In the genomic region with DNA sequence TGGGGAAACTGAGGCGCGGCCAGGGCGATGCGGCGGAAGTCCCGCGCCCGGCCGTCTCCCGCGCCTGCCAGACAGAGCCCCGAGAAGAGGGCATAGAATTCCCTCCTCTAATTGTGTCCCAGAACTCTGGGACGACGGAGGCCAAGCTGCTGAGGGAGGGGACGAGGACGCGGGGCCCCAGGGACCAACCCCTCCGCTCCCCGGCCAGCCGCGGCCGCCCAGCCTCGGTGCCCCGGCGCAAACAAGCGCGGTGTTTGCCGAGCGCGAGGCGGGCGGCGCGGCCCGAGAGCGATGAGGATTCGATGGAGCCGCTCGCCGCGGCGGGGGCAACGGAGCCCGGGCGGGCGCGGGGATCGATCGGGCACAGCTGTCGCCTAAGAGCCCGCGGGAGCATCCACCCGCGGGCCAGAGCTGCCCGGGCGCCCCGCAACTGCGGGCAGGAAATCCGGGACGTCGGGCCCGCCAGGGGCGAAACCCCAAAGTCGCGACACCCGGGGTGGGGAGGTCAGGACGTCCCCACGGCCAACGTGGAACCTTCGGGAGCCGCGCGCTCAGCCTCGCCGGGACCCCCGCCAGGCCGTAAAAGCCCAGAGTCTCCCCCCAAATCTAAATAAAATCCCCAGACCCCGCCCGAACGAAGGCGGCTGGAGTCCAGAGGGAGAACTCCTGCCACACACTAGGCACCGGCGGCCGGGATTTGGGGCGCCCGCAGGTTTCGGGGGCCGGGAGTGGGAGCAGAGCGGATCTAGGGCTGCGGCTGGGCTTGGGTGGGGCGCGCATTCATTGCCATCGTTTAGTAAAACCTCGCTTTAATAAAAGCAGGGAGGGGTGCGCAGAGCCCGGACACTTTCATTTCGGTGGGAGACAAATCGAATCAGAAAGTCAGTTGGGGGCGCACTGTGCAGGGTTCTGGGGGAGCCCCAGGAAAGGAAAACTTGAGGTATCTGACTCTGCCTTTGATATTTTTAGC, we compare ENCODE assay signal across 11 cellular contexts. TPM values are rescaled to one million over a fixed set of nuclear protein-coding genes. Genes with fewer than 3 reads are reported as not detected.
DNase-seq lines count a peak whose midpoint lies in the region; ATAC-seq, FAIRE-seq and TF ChIP-seq lines count a peak whose summit lies in the region.
"Had no signal": no experiment of that assay in that cellular context is flagged by ENCODE, and none has a peak within 500 bp of the region (broad histone marks: within the 10 kb centered on the region; RNA-seq: fewer than 3 reads in every experiment).

No MANE protein-coding gene starts in this region.

- 0 to 4% methylated on average over 5 to 14 of the region's 99 CpGs for WGBS in esophagus squamous epithelium, 2 donors

- H3K27me3 ChIP-seq in PC-3 (ENCODE audit: low read length) (peaks cover 4% of the 10 kb centered on the region; the same call in 1 of the 2 replicates), esophagus squamous epithelium (peaks cover 46 to 100% (median 67%) of the 10 kb centered on the region in 4 donors)

- peak overlapping the region; percentile 68 for H3K27ac Mint-ChIP-seq in activated naive CD4-positive, alpha-beta T cell treated with anti-CD3 and anti-CD28 coated beads, Interleukin-2, amount 10 ng/mL, durations not matched to agents 7 days and 5 days
- no peak overlapping the region for H3K27ac Mint-ChIP-seq in activated naive CD4-positive, alpha-beta T cell treated with anti-CD3 and anti-CD28 coated beads for 36 hours
- peak overlapping the region; percentile 49 for H3K27ac Mint-ChIP-seq in stimulated activated naive B cell treated with anti-CD40 and anti-IgM and Interleukin-4, amounts not matched to agents 10 μg/mL and 1 μg/mL and 100 μg/mL, for 72 hours

- no peaks in the 10 kb centered on the region for H3K9me3 ChIP-seq in PC-3 (ENCODE audit: low read length)
- H3K9me3 ChIP-seq in esophagus squamous epithelium: no peaks in the 10 kb centered on the region

- no peaks in the 10 kb centered on the region for H3K9me3 Mint-ChIP-seq in activated naive CD4-positive, alpha-beta T cell treated with anti-CD3 and anti-CD28 coated beads, Interleukin-2, amount 10 ng/mL, durations not matched to agents 7 days and 5 days
- H3K9me3 Mint-ChIP-seq in activated naive CD4-positive, alpha-beta T cell treated with anti-CD3 and anti-CD28 coated beads for 36 hours: no peaks in the 10 kb centered on the region
- H3K9me3 Mint-ChIP-seq in stimulated activated naive B cell treated with anti-CD40 and anti-IgM and Interleukin-4, amounts not matched to agents 10 μg/mL and 1 μg/mL and 100 μg/mL, for 72 hours: no peaks in the 10 kb centered on the region

- no peak for DNase-seq in activated naive CD4-positive, alpha-beta T cell treated with anti-CD3 and anti-CD28 coated beads, Interleukin-2, amount 10 ng/mL, durations not matched to agents 7 days and 5 days
- no peak for DNase-seq in activated naive CD4-positive, alpha-beta T cell treated with anti-CD3 and anti-CD28 coated beads for 36 hours
- DNase-seq in PC-3 (no peak), esophagus squamous epithelium (lab: John Stamatoyannopoulos, UW) (no peak), RCC 7860 (ENCODE audit: low spot score) (no peak)
- DNase-seq in stimulated activated naive B cell treated with anti-CD40 and anti-IgM and Interleukin-4, amounts not matched to agents 10 μg/mL and 1 μg/mL and 100 μg/mL, for 72 hours: no peak
- DNase-seq: mesendoderm, NCI-H1436, NCI-H774 had no signal

- H3K9ac ChIP-seq in PC-3 (ENCODE audit: low read length): peak overlapping the region; percentile 95

- H3K4me2 ChIP-seq in PC-3 (ENCODE audit: low read length): peak overlapping the region; percentile 97

- TF ChIP-seq POLR2A in esophagus squamous epithelium (IDR thresholded peaks at IDR 0.05): no peak

- no peaks in the 10 kb centered on the region for H4K20me1 ChIP-seq in PC-3 (ENCODE audit: low read length)

- no peak for FAIRE-seq in RCC 7860 (lab: Jason Lieb, UNC)

- H3K4me3 Mint-ChIP-seq in activated naive CD4-positive, alpha-beta T cell treated with anti-CD3 and anti-CD28 coated beads, Interleukin-2, amount 10 ng/mL, durations not matched to agents 7 days and 5 days: no peak overlapping the region
- H3K4me3 Mint-ChIP-seq in activated naive CD4-positive, alpha-beta T cell treated with anti-CD3 and anti-CD28 coated beads for 36 hours: no peak overlapping the region
- peak overlapping the region; percentile 33 to 51 for H3K4me3 Mint-ChIP-seq in stimulated activated naive B cell treated with anti-CD40 and anti-IgM and Interleukin-4, amounts not matched to agents 10 μg/mL and 1 μg/mL and 100 μg/mL, for 72 hours

- H3K4me3 ChIP-seq in PC-3 (ENCODE audit: low read length): peak overlapping the region; percentile 70
- peak overlapping the region; percentile 5 to 50 (median 30) for H3K4me3 ChIP-seq in esophagus squamous epithelium

- CTCF ChIA-PET in activated naive CD4-positive, alpha-beta T cell treated with anti-CD3 and anti-CD28 coated beads, Interleukin-2, amount 10 ng/mL, durations not matched to agents 7 days and 5 days (lab: Charles Lee): no interaction called here
- CTCF ChIA-PET in activated naive CD4-positive, alpha-beta T cell treated with anti-CD3 and anti-CD28 coated beads for 36 hours (lab: Charles Lee): interaction anchor here (1.1 kb wide), 1 partner anchor 17 kb away, joined by 3 read pairs; no protein-coding TSS in a partner anchor
- CTCF ChIA-PET in PC-3 (lab: Charles Lee): no interaction called here

- no peaks in the 10 kb centered on the region for H3K9me2 ChIP-seq in PC-3 (replicated peaks; ENCODE audit: low read length)

- H3K27me3 Mint-ChIP-seq in activated naive CD4-positive, alpha-beta T cell treated with anti-CD3 and anti-CD28 coated beads, Interleukin-2, amount 10 ng/mL, durations not matched to agents 7 days and 5 days: peaks cover 89% of the 10 kb centered on the region
- peaks cover 45% of the 10 kb centered on the region for H3K27me3 Mint-ChIP-seq in activated naive CD4-positive, alpha-beta T cell treated with anti-CD3 and anti-CD28 coated beads for 36 hours (ENCODE audit: low read depth)
- H3K27me3 Mint-ChIP-seq in stimulated activated naive B cell treated with anti-CD40 and anti-IgM and Interleukin-4, amounts not matched to agents 10 μg/mL and 1 μg/mL and 100 μg/mL, for 72 hours: peaks cover 48 to 66% of the 10 kb centered on the region in 2 donors

- H3K4me1 ChIP-seq in PC-3 (ENCODE audit: insufficient read depth, low read length) (peaks cover 42% of the 10 kb centered on the region), esophagus squamous epithelium (peaks cover 35 to 60% (median 35%) of the 10 kb centered on the region in 3 donors)

- peaks cover 2% of the 10 kb centered on the region for H3K79me2 ChIP-seq in PC-3 (ENCODE audit: low read length)

- H3K36me3 ChIP-seq in PC-3 (ENCODE audit: low read depth, low read length): no peaks in the 10 kb centered on the region
- no peaks in the 10 kb centered on the region for H3K36me3 ChIP-seq in esophagus squamous epithelium

- ATAC-seq in PC-3 (no peak), HG02678 (IDR thresholded peaks at IDR 0.05; ENCODE audit: unreplicated experiment) (no peak), HG03196 (IDR thresholded peaks at IDR 0.05; ENCODE audit: unreplicated experiment) (no peak)
- ATAC-seq in stimulated activated naive B cell treated with anti-CD40 and anti-IgM and Interleukin-4, amounts not matched to agents 10 μg/mL and 1 μg/mL and 100 μg/mL, for 72 hours (replicated peaks): no peak

- no peak for TF ChIP-seq CTCF in PC-3 (conservative IDR thresholded peaks at IDR 0.05; ENCODE audit: low read depth, low read length)
- TF ChIP-seq CTCF in esophagus squamous epithelium (IDR thresholded peaks at IDR 0.05): no peak

- POLR2A ChIA-PET in PC-3 (lab: Charles Lee; ENCODE audit: unreplicated experiment): no interaction called here

- no TSS peak for BruUV-seq in PC-3 (replicated peaks; lab: Mats Ljungman, UMichigan)

- H2AFZ ChIP-seq in PC-3 (ENCODE audit: low read length): peak overlapping the region; percentile 48

- no peaks in the 10 kb centered on the region for H3F3A ChIP-seq in PC-3 (ENCODE audit: low read length, unreplicated experiment)

- peak overlapping the region; percentile 99 for H3K27ac ChIP-seq in PC-3 (ENCODE audit: low read length)
- no peak overlapping the region for H3K27ac ChIP-seq in esophagus squamous epithelium

- peaks cover 20% of the 10 kb centered on the region for H3K4me1 Mint-ChIP-seq in activated naive CD4-positive, alpha-beta T cell treated with anti-CD3 and anti-CD28 coated beads, Interleukin-2, amount 10 ng/mL, durations not matched to agents 7 days and 5 days
- H3K4me1 Mint-ChIP-seq in activated naive CD4-positive, alpha-beta T cell treated with anti-CD3 and anti-CD28 coated beads for 36 hours (ENCODE audit: low read depth): peaks cover 18% of the 10 kb centered on the region
- peaks cover 22 to 39% of the 10 kb centered on the region in 2 donors for H3K4me1 Mint-ChIP-seq in stimulated activated naive B cell treated with anti-CD40 and anti-IgM and Interleukin-4, amounts not matched to agents 10 μg/mL and 1 μg/mL and 100 μg/mL, for 72 hours

- H3K36me3 Mint-ChIP-seq in activated naive CD4-positive, alpha-beta T cell treated with anti-CD3 and anti-CD28 coated beads, Interleukin-2, amount 10 ng/mL, durations not matched to agents 7 days and 5 days: no peaks in the 10 kb centered on the region
- no peaks in the 10 kb centered on the region for H3K36me3 Mint-ChIP-seq in activated naive CD4-positive, alpha-beta T cell treated with anti-CD3 and anti-CD28 coated beads for 36 hours (ENCODE audit: low read depth)
- peaks cover 0 to 3% of the 10 kb centered on the region in 2 donors for H3K36me3 Mint-ChIP-seq in stimulated activated naive B cell treated with anti-CD40 and anti-IgM and Interleukin-4, amounts not matched to agents 10 μg/mL and 1 μg/mL and 100 μg/mL, for 72 hours

- intact Hi-C loops in activated naive CD4-positive, alpha-beta T cell treated with anti-CD3 and anti-CD28 coated beads for 36 hours (cut with micrococcal nuclease): no loop called here
- intact Hi-C loops in PC-3 (cut with micrococcal nuclease) (loop anchor here (5.0 kb wide), 1 partner anchor 77 kb away; no protein-coding TSS in a partner anchor), esophagus squamous epithelium (cut with DNase I) (no loop called here)

RNA-seq across cellular contexts. Expression of gene ONECUT3, which starts 3.6 kb away (rescaled TPM):
- total RNA-seq in activated naive CD4-positive, alpha-beta T cell treated with anti-CD3 and anti-CD28 coated beads for 36 hours: not detected
- 1.4 and 2.0 TPM in 2 replicates for total RNA-seq in PC-3 (2014; rRNA removed)
- not detected for total RNA-seq in esophagus squamous epithelium

Comparison
In these comparisons a context has a peak if more than half of its experiments do, and no peak if none do; other contexts are left out.
1. H3K4me3 Mint-ChIP-seq: peak in stimulated activated naive B cell treated with anti-CD40 and anti-IgM and Interleukin-4, amounts not matched to agents 10 μg/mL and 1 μg/mL and 100 μg/mL, for 72 hours (2 of 2); none in activated naive CD4-positive, alpha-beta T cell treated with anti-CD3 and anti-CD28 coated beads, Interleukin-2, amount 10 ng/mL, durations not matched to agents 7 days and 5 days (single experiment) and activated naive CD4-positive, alpha-beta T cell treated with anti-CD3 and anti-CD28 coated beads for 36 hours (single experiment).